8 cellular contexts compared by ENCODE assay signal in genomic region chr13:52324831-52325230, GRCh38.
DNase-seq lines count a peak whose midpoint lies in the region; ATAC-seq and TF ChIP-seq lines count a peak whose summit lies in the region.
"Not testable (repeated sequence)": the region's sequence is repeated elsewhere in the genome, so short reads cannot be mapped to it uniquely, and the experiment has no call there.

No MANE protein-coding gene starts in this region.

- not testable (repeated sequence) for H3K4me1 ChIP-seq in DND-41 (ENCODE audit: insufficient read depth, low read length)

- not testable (repeated sequence) for H4K20me1 ChIP-seq in DND-41 (ENCODE audit: insufficient read depth, low read length)

- not testable (repeated sequence) for H2AFZ ChIP-seq in DND-41 (ENCODE audit: low read depth, low read length)

- H3K36me3 Mint-ChIP-seq in stimulated activated memory B cell treated with anti-CD40 and anti-IgM and Interleukin-4, amounts not matched to agents 10 μg/mL and 1 μg/mL and 100 μg/mL, for 72 hours, result not testable (repeated sequence)

- peak; percentile 64; the same call in 2 of the 3 replicates for ATAC-seq in DND-41 (ENCODE audit: insufficient read depth, low read depth)
- ATAC-seq in GM18867 (IDR thresholded peaks at IDR 0.05; ENCODE audit: unreplicated experiment), result peak; percentile 65
- peak; percentile 73 for ATAC-seq in GM19351 (IDR thresholded peaks at IDR 0.05; ENCODE audit: unreplicated experiment)
- peak; percentile 79 for ATAC-seq in GM21576 (IDR thresholded peaks at IDR 0.05; ENCODE audit: unreplicated experiment)
- peak; percentile 59 for ATAC-seq in HG02973 (IDR thresholded peaks at IDR 0.05; ENCODE audit: unreplicated experiment)
- ATAC-seq in HG03460 (IDR thresholded peaks at IDR 0.05; ENCODE audit: unreplicated experiment), result peak; percentile 86
- peak; percentile 32 to 68 for ATAC-seq in activated CD4-positive, CD25-positive, alpha-beta regulatory T cell treated with anti-CD3 and anti-CD28 coated beads, Interleukin-2, amount 50 U/mL, for 24 hours
- peak; percentile 71 for ATAC-seq in stimulated activated memory B cell treated with anti-CD40 and anti-IgM and Interleukin-4, amounts not matched to agents 10 μg/mL and 1 μg/mL and 100 μg/mL, for 72 hours

- not testable (repeated sequence) for H3K27ac Mint-ChIP-seq in stimulated activated memory B cell treated with anti-CD40 and anti-IgM and Interleukin-4, amounts not matched to agents 10 μg/mL and 1 μg/mL and 100 μg/mL, for 72 hours

- H3K9ac ChIP-seq in DND-41 (ENCODE audit: low read depth, low read length), result not testable (repeated sequence)

- H3K27ac ChIP-seq in DND-41 (ENCODE audit: low read length), result not testable (repeated sequence)

- H3K79me2 ChIP-seq in DND-41 (ENCODE audit: insufficient read depth, low read length), result not testable (repeated sequence)

- not testable (repeated sequence) for H3K36me3 ChIP-seq in DND-41 (ENCODE audit: insufficient read depth, low read length)

- H3K4me3 ChIP-seq in DND-41 (ENCODE audit: low read depth in 1 of 2, low read length in 2 of 2), result not testable (repeated sequence)

- not testable (repeated sequence) for H3K4me2 ChIP-seq in DND-41 (ENCODE audit: insufficient read depth, low read length)

- not testable (repeated sequence) for H3K9me3 ChIP-seq in DND-41 (ENCODE audit: insufficient read depth, low read length, severe bottlenecking)

- not testable (repeated sequence) for H3K27me3 ChIP-seq in DND-41 (ENCODE audit: insufficient read depth, low read length, poor library complexity)

- H3K27me3 Mint-ChIP-seq in stimulated activated memory B cell treated with anti-CD40 and anti-IgM and Interleukin-4, amounts not matched to agents 10 μg/mL and 1 μg/mL and 100 μg/mL, for 72 hours, result peaks cover 18% of the 10 kb centered on the region

- not testable (repeated sequence) for H3K4me3 Mint-ChIP-seq in stimulated activated memory B cell treated with anti-CD40 and anti-IgM and Interleukin-4, amounts not matched to agents 10 μg/mL and 1 μg/mL and 100 μg/mL, for 72 hours

- H3K4me1 Mint-ChIP-seq in stimulated activated memory B cell treated with anti-CD40 and anti-IgM and Interleukin-4, amounts not matched to agents 10 μg/mL and 1 μg/mL and 100 μg/mL, for 72 hours, result not testable (repeated sequence)

- not testable (repeated sequence) for DNase-seq in DND-41

- H3K9me3 Mint-ChIP-seq in stimulated activated memory B cell treated with anti-CD40 and anti-IgM and Interleukin-4, amounts not matched to agents 10 μg/mL and 1 μg/mL and 100 μg/mL, for 72 hours, result not testable (repeated sequence)

- not testable (repeated sequence) for TF ChIP-seq CTCF in DND-41 (IDR thresholded peaks at IDR 0.05; ENCODE audit: borderline replicate concordance, extremely low read depth, low read length, poor library complexity, severe bottlenecking)
